ENCODE assay signal across 21 cellular contexts in genomic region chr3:152842423-152842822, GRCh38.
"Had no signal": no experiment of that assay in that cellular context is flagged by ENCODE, and none has a peak within 500 bp of the region (broad histone marks: within the 10 kb centered on the region; RNA-seq: fewer than 3 reads in every experiment).

No MANE protein-coding gene starts in this region.

- H3K4me1 ChIP-seq: colonic mucosa, parathyroid adenoma, right lobe of liver, stomach, thyroid gland had no signal

- DNase-seq: colonic mucosa; effector CD8-positive, alpha-beta T cell; erythroblast; heart left ventricle; hippocampal formation; left cardiac atrium; left lung; natural killer cell; right lobe of liver; stimulated activated CD4-positive, alpha-beta T cell treated with anti-CD3 and anti-CD28 coated beads, Interleukin-2, amount 100 ng/mL, for 24 hours; stimulated activated CD4-positive, alpha-beta T cell treated with anti-CD3 and anti-CD28 coated beads, Interleukin-4, amount 100 ng/mL, for 24 hours; stimulated activated naive CD4-positive, alpha-beta T cell treated with Interleukin-2 at 50 U/mL for 16 hours; stomach; thyroid gland; trophoblast cell had no signal

- H3K4me3 ChIP-seq: colonic mucosa, heart left ventricle, left lung, right lobe of liver, stomach, thyroid gland, vagina had no signal

- H3K27me3 ChIP-seq: colonic mucosa, heart left ventricle, left lung, neutrophil, right lobe of liver, stomach, thyroid gland, vagina had no signal

- H3K9me3 ChIP-seq: colonic mucosa, thyroid gland, vagina had no signal

- ATAC-seq: heart left ventricle; left cardiac atrium; left lung; natural killer cell; right lobe of liver; stimulated activated effector memory CD8-positive, alpha-beta T cell treated with anti-CD3 and anti-CD28 coated beads, Interleukin-12 subunit alpha, Interleukin-12 subunit beta, amount 100 ng/mL, for 72 hours had no signal

- H3K36me3 ChIP-seq: colonic mucosa, heart left ventricle, left lung, neutrophil, right lobe of liver, stomach, thyroid gland, vagina had no signal

- H3K27ac ChIP-seq: heart left ventricle, left lung, neutrophil, parathyroid adenoma, right lobe of liver, stomach, thyroid gland, vagina had no signal

- FAIRE-seq: frontal cortex, islet of Langerhans had no signal

- H3K79me2 ChIP-seq: parathyroid adenoma had no signal

- H3K9ac ChIP-seq: parathyroid adenoma had no signal

- H2AFZ ChIP-seq: parathyroid adenoma had no signal
